In the genomic region with DNA sequence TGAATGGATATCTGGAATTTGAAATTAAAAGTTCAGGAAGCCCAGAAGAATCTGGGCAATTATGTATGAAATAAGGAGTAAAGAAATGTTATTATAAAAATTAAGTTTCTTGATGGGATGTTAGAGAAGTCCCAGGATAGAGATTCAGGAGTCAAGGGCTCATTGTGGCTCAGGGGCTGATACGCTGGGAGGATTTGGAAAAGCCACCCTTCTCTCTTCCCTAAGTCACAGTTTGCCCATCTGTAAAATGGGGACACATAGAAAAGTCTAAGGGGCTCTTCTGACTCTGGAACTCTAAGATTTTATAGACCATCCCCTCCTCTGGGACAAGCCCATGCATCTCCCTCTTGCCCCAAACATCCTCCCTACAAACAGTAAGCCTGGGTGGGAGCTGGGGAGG, we compare ENCODE assay signal across 7 cellular contexts.
"Had no signal": no experiment of that assay in that cellular context is flagged by ENCODE, and none has a peak within 500 bp of the region (broad histone marks: within the 10 kb centered on the region; RNA-seq: fewer than 3 reads in every experiment).

No MANE protein-coding gene starts in this region.

- H3K4me1 Mint-ChIP-seq: IgD-negative memory B cell had no signal

- H3K9ac ChIP-seq: GM23248 had no signal

- H2AFZ ChIP-seq: GM23248 had no signal

- FAIRE-seq: HTR-8/SVneo had no signal

- H3K27ac ChIP-seq: GM23248 had no signal

- H3K36me3 Mint-ChIP-seq: IgD-negative memory B cell had no signal

- DNase-seq: GOT3, H7, HCEC 1CT, KG1 had no signal

- H3K4me3 ChIP-seq: GM23248 had no signal

- H3K4me3 Mint-ChIP-seq: IgD-negative memory B cell had no signal
